Comparison of ENCODE assay signal across 8 cellular contexts in the genomic region with DNA sequence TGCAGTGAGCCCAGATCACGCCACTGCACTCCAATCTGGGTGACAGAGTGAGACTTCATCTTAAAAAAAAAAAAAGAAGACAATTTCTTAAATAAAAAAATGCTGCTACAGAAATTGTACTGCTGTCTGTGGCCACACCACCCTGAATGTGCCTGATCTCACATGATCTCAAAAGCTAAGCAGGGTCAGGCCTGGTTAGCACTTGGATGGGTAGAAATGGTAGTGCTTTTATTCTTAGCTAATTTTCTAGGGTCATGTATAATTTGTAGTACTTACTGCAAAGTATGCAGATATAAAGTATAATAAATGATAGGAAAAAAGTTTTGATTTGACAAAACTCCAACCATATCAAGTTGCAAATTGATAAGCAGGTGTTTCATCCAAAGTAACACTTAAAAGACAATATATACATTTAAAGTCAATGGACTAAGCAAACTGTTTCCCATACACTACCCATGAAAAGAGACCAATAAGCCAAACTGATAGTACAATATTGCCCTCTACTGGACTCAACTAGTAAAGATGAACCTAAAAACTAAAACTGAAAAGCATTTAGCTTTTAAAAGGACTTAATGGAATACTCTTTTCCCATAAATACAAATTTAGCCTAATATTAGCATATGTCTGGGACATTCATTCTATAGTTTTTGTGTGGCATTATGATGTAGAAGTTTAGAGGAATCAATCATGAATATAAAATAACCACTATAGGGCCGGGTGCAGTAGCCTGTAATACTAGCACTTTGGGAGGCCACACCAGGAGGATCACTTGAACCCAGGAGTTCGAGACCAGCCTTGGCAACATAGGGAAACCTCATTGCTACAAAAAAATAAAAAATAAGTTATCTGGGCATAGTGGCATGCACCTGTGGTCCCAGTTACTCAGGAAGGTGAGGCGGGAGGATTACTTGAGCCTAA. TPM values are rescaled to one million over a fixed set of nuclear protein-coding genes. Genes with fewer than 3 reads are reported as not detected.
A peak's percentile ranks its signal among the peaks of the same experiment; 100 is the strongest.
DNase-seq lines count a peak whose midpoint lies in the region; ATAC-seq and TF ChIP-seq lines count a peak whose summit lies in the region.

No MANE protein-coding gene starts in this region.

- no peaks in the 10 kb centered on the region for H3K4me1 Mint-ChIP-seq in Calu3 (ENCODE audit: low read depth, unreplicated experiment)
- peaks cover 42% of the 10 kb centered on the region for H3K4me1 Mint-ChIP-seq in activated B cell treated with CpG ODN at 0.5 μM for 24 hours

- H3K36me3 Mint-ChIP-seq in Calu3 (ENCODE audit: insufficient read depth, unreplicated experiment): no peaks in the 10 kb centered on the region
- H3K36me3 Mint-ChIP-seq in activated B cell treated with CpG ODN at 0.5 μM for 24 hours (ENCODE audit: low read depth): no peaks in the 10 kb centered on the region

- no peak for DNase-seq in Calu3
- DNase-seq in HCEC 1CT: peak; percentile 57
- peak; percentile 17 for DNase-seq in NCI-H2107 (lab: John Stamatoyannopoulos, UW)
- DNase-seq in activated B cell treated with CpG ODN at 0.5 μM for 24 hours: no peak
- DNase-seq in iPS-NIHi11 (ENCODE audit: low spot score): peak; percentile 50
- peak; percentile 19 for DNase-seq in stromal cell of bone marrow (ENCODE audit: low read depth)
- no peak for DNase-seq in activated CD4-positive, CD25-positive, alpha-beta regulatory T cell (lab: John Stamatoyannopoulos, UW)

- POLR2A ChIA-PET in activated B cell treated with CpG ODN at 0.5 μM for 24 hours (lab: Charles Lee): interaction anchor here (0.8 to 3.2 kb wide), 11 partner anchors 27 to 242 kb away, joined by 3 to 29 read pairs (median 5); partner anchors contain the start of genes PAPOLG and REL

- ATAC-seq in activated B cell treated with CpG ODN at 0.5 μM for 24 hours (ENCODE audit: low read depth) (peak; percentile 70), GM21717 (IDR thresholded peaks at IDR 0.05; ENCODE audit: unreplicated experiment) (no peak)

- no peak overlapping the region for H3K4me3 Mint-ChIP-seq in Calu3 (ENCODE audit: low read depth, unreplicated experiment)
- no peak overlapping the region for H3K4me3 Mint-ChIP-seq in activated B cell treated with CpG ODN at 0.5 μM for 24 hours

- H3K27ac Mint-ChIP-seq in Calu3 (ENCODE audit: unreplicated experiment): no peak overlapping the region
- H3K27ac Mint-ChIP-seq in activated B cell treated with CpG ODN at 0.5 μM for 24 hours: peak overlapping the region; percentile 75

- no TSS peak for BruUV-seq in Calu3 (replicated peaks; lab: Mats Ljungman, UMichigan)

- H3K27me3 Mint-ChIP-seq in Calu3 (ENCODE audit: unreplicated experiment) (no peaks in the 10 kb centered on the region), activated B cell treated with CpG ODN at 0.5 μM for 24 hours (no peaks in the 10 kb centered on the region)

- CTCF ChIA-PET in Calu3 (lab: Charles Lee) (interaction anchor here (0.6 to 1.6 kb wide), 9 partner anchors 18 to 292 kb away, joined by 3 to 9 read pairs (median 4); no protein-coding TSS in a partner anchor), activated B cell treated with CpG ODN at 0.5 μM for 24 hours (lab: Charles Lee) (interaction anchor here (0.8 to 4.4 kb wide), 35 partner anchors 12 to 1974 kb away, joined by 3 to 50 read pairs (median 5); partner anchors contain the start of genes PEX13 and PUS10)

- intact Hi-C loops in Calu3 (cut with micrococcal nuclease; ENCODE audit: unreplicated experiment): loop anchor here (1.0 to 5.0 kb wide), 3 partner anchors 117 to 292 kb away; partner anchors contain the start of gene REL
- intact Hi-C loops in activated B cell treated with CpG ODN at 0.5 μM for 24 hours (cut with micrococcal nuclease): loop anchor here (1.0 to 10.0 kb wide), 7 partner anchors 37 to 444 kb away; partner anchors contain the start of gene BCL11A

- H3K9me3 Mint-ChIP-seq in Calu3 (ENCODE audit: low read depth, unreplicated experiment) (no peaks in the 10 kb centered on the region), activated B cell treated with CpG ODN at 0.5 μM for 24 hours (no peaks in the 10 kb centered on the region)

- TF ChIP-seq CTCF in Calu3 (IDR thresholded peaks at IDR 0.05; ENCODE audit: unreplicated experiment) (peak; percentile 39), activated B cell treated with CpG ODN at 0.5 μM for 24 hours (IDR thresholded peaks at IDR 0.05) (no peak)

RNA-seq across cellular contexts. Expression of gene PEX13, which starts 18.6 kb away (rescaled TPM):
- total RNA-seq in Calu3 (2022) (32.0 and 37.4 TPM in 2 replicates), activated B cell treated with CpG ODN at 0.5 μM for 24 hours (14.4 and 17.8 TPM in 2 replicates)

RNA-seq across cellular contexts. Expression of gene PUS10, which starts 19.2 kb away (rescaled TPM):
- total RNA-seq in Calu3 (2022) (7.2 and 8.0 TPM in 2 replicates), activated B cell treated with CpG ODN at 0.5 μM for 24 hours (7.0 and 7.8 TPM in 2 replicates)

Comparison
In these comparisons a context has a peak if more than half of its experiments do, and no peak if none do; other contexts are left out.
1. DNase-seq: peak in HCEC 1CT (single experiment), NCI-H2107 (single experiment), iPS-NIHi11 (single experiment) and stromal cell of bone marrow (single experiment); none in Calu3 (single experiment), activated B cell treated with CpG ODN at 0.5 μM for 24 hours (single experiment) and activated CD4-positive, CD25-positive, alpha-beta regulatory T cell (0 of 4).